23 cellular contexts compared by ENCODE assay signal in the genomic region with DNA sequence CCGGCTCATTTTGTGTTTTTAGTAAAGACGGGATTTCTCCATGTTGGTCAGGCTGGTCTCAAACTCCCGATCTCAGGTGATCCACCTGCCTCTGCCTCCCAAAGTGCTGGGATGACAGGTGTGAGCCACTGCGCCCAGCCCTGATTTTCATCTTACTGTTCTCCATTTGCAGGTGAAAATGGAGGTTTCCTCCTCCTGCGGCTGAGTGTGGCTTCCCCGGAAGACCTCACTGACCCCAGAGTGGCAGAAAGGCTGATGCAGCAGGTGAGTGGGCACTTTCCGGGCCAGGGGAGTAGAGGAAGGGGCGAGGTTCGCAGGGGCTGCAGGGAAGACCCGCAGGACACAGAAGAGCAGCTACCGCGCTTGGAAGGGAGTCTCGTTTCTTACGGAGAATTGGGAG. TPM values are rescaled to one million over a fixed set of nuclear protein-coding genes. Genes with fewer than 3 reads are reported as not detected.
"Had no signal": no experiment of that assay in that cellular context is flagged by ENCODE, and none has a peak within 500 bp of the region (broad histone marks: within the 10 kb centered on the region; RNA-seq: fewer than 3 reads in every experiment).

No MANE protein-coding gene starts in this region.

- H3K4me1 Mint-ChIP-seq: activated naive CD8-positive, alpha-beta T cell treated with anti-CD3 and anti-CD28 coated beads, Interleukin-2, amount 50 U/mL, for 24 hours had no signal

- H3K4me1 ChIP-seq: body of pancreas, foreskin keratinocyte, left lung, spleen had no signal

- ATAC-seq: activated naive CD8-positive, alpha-beta T cell treated with anti-CD3 and anti-CD28 coated beads, Interleukin-2, amount 50 U/mL, for 24 hours; activated T-cell treated with anti-CD3 and anti-CD28 coated beads, Interleukin-2, amount 50 U/mL, for 72 hours; body of pancreas; foreskin keratinocyte; left lung; stimulated activated naive CD8-positive, alpha-beta T cell treated with anti-CD3 and anti-CD28 coated beads, Interleukin-15, Interleukin-2, amounts not matched to agents 100 U/mL and 50 U/mL, for 24 hours had no signal

- H3K9me3 Mint-ChIP-seq: activated B cell treated with CpG ODN at 0.5 μM for 24 hours; activated naive CD8-positive, alpha-beta T cell treated with anti-CD3 and anti-CD28 coated beads, Interleukin-2, amount 50 U/mL, for 24 hours; activated T-cell treated with anti-CD3 and anti-CD28 coated beads, Interleukin-2, amount 50 U/mL, for 72 hours; nephron had no signal

- H3K27ac ChIP-seq: body of pancreas, cardiac muscle cell, foreskin keratinocyte, left lung, spleen had no signal

- H3K4me3 Mint-ChIP-seq: activated B cell treated with CpG ODN at 0.5 μM for 24 hours; activated naive CD8-positive, alpha-beta T cell treated with anti-CD3 and anti-CD28 coated beads, Interleukin-2, amount 50 U/mL, for 24 hours; activated T-cell treated with anti-CD3 and anti-CD28 coated beads, Interleukin-2, amount 50 U/mL, for 72 hours; nephron had no signal

- DNase-seq: activated B cell treated with CpG ODN at 0.5 μM for 24 hours; activated CD4-positive, alpha-beta T cell treated with anti-CD3 and anti-CD28 coated beads for 4 hours; activated CD4-positive, alpha-beta T cell treated with anti-CD3 and anti-CD28 coated beads, Interleukin-2, amount 50 U/mL, for 48 hours; activated gamma-delta T cell; activated naive CD4-positive, alpha-beta T cell treated with anti-CD3 and anti-CD28 coated beads, Interleukin-2, amount 50 U/mL, for 16 hours; activated naive CD8-positive, alpha-beta T cell treated with anti-CD3 and anti-CD28 coated beads, Interleukin-2, amount 50 U/mL, for 24 hours; activated T-cell treated with anti-CD3 and anti-CD28 coated beads, Interleukin-2, amount 50 U/mL, for 72 hours; body of pancreas; dermis blood vessel endothelial cell; effector CD8-positive, alpha-beta T cell; foreskin keratinocyte; left lung; mammary epithelial cell; midbrain; occipital lobe; spleen; stimulated activated CD4-positive, alpha-beta T cell treated with anti-CD3 and anti-CD28 coated beads, Interleukin-4, amount 100 ng/mL, for 1 hour; stimulated activated naive CD8-positive, alpha-beta T cell treated with anti-CD3 and anti-CD28 coated beads, Interleukin-15, Interleukin-2, amounts not matched to agents 100 U/mL and 50 U/mL, for 24 hours; T-helper 1 cell; T-helper 9 cell had no signal

- H3K9me3 ChIP-seq: body of pancreas, left lung, spleen had no signal

- H3K4me3 ChIP-seq: body of pancreas, cardiac muscle cell, left lung, spleen had no signal

- H3K36me3 ChIP-seq: cardiac muscle cell had no signal

- H3K27ac Mint-ChIP-seq: activated B cell treated with CpG ODN at 0.5 μM for 24 hours; activated naive CD8-positive, alpha-beta T cell treated with anti-CD3 and anti-CD28 coated beads, Interleukin-2, amount 50 U/mL, for 24 hours; activated T-cell treated with anti-CD3 and anti-CD28 coated beads, Interleukin-2, amount 50 U/mL, for 72 hours had no signal

- H3K27me3 ChIP-seq: body of pancreas, cardiac muscle cell, left lung, spleen had no signal

RNA-seq across cellular contexts. Expression of gene MUC20, which starts 8.7 kb away (rescaled TPM):
- total RNA-seq: glomerular endothelial cell had no signal
